In genomic region chr11:125445731-125446130, GRCh38 we compare ENCODE assay signal across 14 cellular contexts. TPM values are rescaled to one million over a fixed set of nuclear protein-coding genes. Genes with fewer than 3 reads are reported as not detected.
DNase-seq lines count a peak whose midpoint lies in the region; ATAC-seq, FAIRE-seq and TF ChIP-seq lines count a peak whose summit lies in the region.
"Had no signal": no experiment of that assay in that cellular context is flagged by ENCODE, and none has a peak within 500 bp of the region (broad histone marks: within the 10 kb centered on the region; RNA-seq: fewer than 3 reads in every experiment).

No MANE protein-coding gene starts in this region.

- in situ Hi-C loops in HepG2 (cut with HindIII; ENCODE audit: extremely low pct_ligation_motif_present, low pct_unique_long_range_greater_than_20kb): no loop called here

- H3K36me3 ChIP-seq in HepG2 (replicated peaks in 1 of 2; ENCODE audit: control insufficient read depth in 1 of 2, insufficient read depth in 2 of 2, low read length in 2 of 2) (no peaks in the 10 kb centered on the region), right lobe of liver (no peaks in the 10 kb centered on the region), sigmoid colon (peaks cover 0 to 32% (median 6%) of the 10 kb centered on the region in 4 donors)
- H3K36me3 ChIP-seq: BLaER1 had no signal

- no TSS peak for BruUV-seq in HepG2 (replicated peaks; lab: Mats Ljungman, UMichigan)

- POLR2A ChIA-PET in HepG2 (lab: Yijun Ruan, JAX): no interaction called here

- H3K4me1 ChIP-seq in HepG2 (ENCODE audit: insufficient read depth, low read length) (peaks cover 8% of the 10 kb centered on the region; the same call in 1 of the 2 replicates), right lobe of liver (no peaks in the 10 kb centered on the region), sigmoid colon (no peaks in the 10 kb centered on the region)
- H3K4me1 ChIP-seq: BLaER1 had no signal

- TF ChIP-seq POLR2A in HepG2 (IDR thresholded peaks at IDR 0.05; ENCODE audit: insufficient read depth in 1 of 2, low read depth in 2 of 2, low read length in 2 of 2) (no peak), right lobe of liver (IDR thresholded peaks at IDR 0.05) (no peak), sigmoid colon (IDR thresholded peaks at IDR 0.05) (no peak)

- H3K9me3 ChIP-seq in HepG2 (ENCODE audit: low read length): no peaks in the 10 kb centered on the region
- H3K9me3 ChIP-seq in right lobe of liver: no peaks in the 10 kb centered on the region
- no peaks in the 10 kb centered on the region for H3K9me3 ChIP-seq in sigmoid colon
- H3K9me3 ChIP-seq: BLaER1 had no signal

- H2AFZ ChIP-seq in HepG2 (ENCODE audit: low read length): no peak overlapping the region

- no peaks in the 10 kb centered on the region for H3K79me2 ChIP-seq in HepG2 (ENCODE audit: insufficient read depth, low read length)

- FAIRE-seq in HepG2 (lab: Jason Lieb, UNC): no peak
- FAIRE-seq: H54 had no signal

- TF ChIP-seq CTCF in HepG2 (CRISPR knock-in tag; IDR thresholded peaks at IDR 0.05) (no peak), right lobe of liver (IDR thresholded peaks at IDR 0.05) (no peak), sigmoid colon (IDR thresholded peaks at IDR 0.05) (no peak)

- no peak overlapping the region for H3K4me2 ChIP-seq in HepG2 (ENCODE audit: low read depth, low read length)
- H3K4me2 ChIP-seq: BLaER1 had no signal

- H3K4me3 ChIP-seq in HepG2 (replicated peaks in 1 of 3; ENCODE audit: insufficient read depth in 1 of 3, low read depth in 2 of 3, low read length in 3 of 3) (no peak overlapping the region), right lobe of liver (no peak overlapping the region), sigmoid colon (no peak overlapping the region)
- H3K4me3 ChIP-seq: BLaER1 had no signal

- WGBS in HepG2 (ENCODE audit: low lambda C conversion rate): 74% methylated on average over 11 of the region's 12 CpGs
- 74% methylated on average over 4 of the region's 12 CpGs for WGBS in right lobe of liver (ENCODE audit: insufficient coverage, low coverage, low lambda C conversion rate, missing lambda C conversion rate)
- 87 to 89% methylated on average over 12 of the region's 12 CpGs for WGBS in sigmoid colon, 2 donors

- TF ChIP-seq EP300 in HepG2 (IDR thresholded peaks at IDR 0.05; ENCODE audit: low read depth in 2 of 2, low read length in 2 of 2) (no peak), HepG2 (CRISPR knock-in tag; IDR thresholded peaks at IDR 0.05; ENCODE audit: borderline replicate concordance) (no peak), sigmoid colon (IDR thresholded peaks at IDR 0.05) (no peak)

- CTCF ChIA-PET in HepG2 (lab: Yijun Ruan, JAX; ENCODE audit: low intra/inter-chr PET ratio, low total read pairs): no interaction called here

- H3K9ac ChIP-seq in HepG2 (ENCODE audit: insufficient read depth, low read depth, low read length): no peak overlapping the region
- H3K9ac ChIP-seq: BLaER1 had no signal

- H4K20me1 ChIP-seq in HepG2 (ENCODE audit: insufficient read depth, low read length): no peaks in the 10 kb centered on the region
- H4K20me1 ChIP-seq: BLaER1 had no signal

- H3K27ac ChIP-seq in HepG2 (ENCODE audit: extremely low read length, insufficient read depth, low read length) (no peak overlapping the region), right lobe of liver (no peak overlapping the region), sigmoid colon (no peak overlapping the region)
- H3K27ac ChIP-seq: BLaER1 had no signal

- DNase-seq in HepG2 (ENCODE audit: low spot score) (no peak), right lobe of liver (no peak), left lobe of liver (ENCODE audit: low spot score) (no peak), sigmoid colon (peak; percentile 40), amygdala (lab: John Stamatoyannopoulos, UW) (no peak), RPMI8226 (no peak)
- DNase-seq: 8988T; AML-193; CD8-positive, alpha-beta memory T cell; GF-D8 had no signal

- no peak for TF ChIP-seq RAD21 in HepG2 (CRISPR knock-in tag; IDR thresholded peaks at IDR 0.05)

- ATAC-seq in HepG2: peak; percentile 35; the same call in 2 of the 3 replicates
- ATAC-seq in right lobe of liver: no peak
- peak; percentile 29 for ATAC-seq in left lobe of liver
- no peak for ATAC-seq in HG02623 (IDR thresholded peaks at IDR 0.05; ENCODE audit: unreplicated experiment)
- ATAC-seq: HCT116 had no signal

- intact Hi-C loops in HepG2 (cut with micrococcal nuclease; ENCODE audit: unreplicated experiment): no loop called here
- intact Hi-C loops in right lobe of liver (cut with DNase I): no loop called here
- intact Hi-C loops in sigmoid colon (cut with DNase I): no loop called here

- H3K27me3 ChIP-seq in HepG2 (ENCODE audit: control insufficient read depth in 1 of 2, insufficient read depth in 2 of 2, low read length in 2 of 2) (peaks cover 0 to 1% of the 10 kb centered on the region in 2 experiments; a peak in 3 of 5 replicates), right lobe of liver (no peaks in the 10 kb centered on the region), sigmoid colon (no peaks in the 10 kb centered on the region)
- H3K27me3 ChIP-seq: BLaER1 had no signal

TF ChIP-seq in HepG2, 621 proteins besides CTCF, POLR2A, EP300 and RAD21 (continues in another document):
- TF ChIP-seq ZNF792 (CRISPR knock-in tag; IDR thresholded peaks at IDR 0.05): no peak
- TF ChIP-seq ZNF7 (CRISPR knock-in tag; IDR thresholded peaks at IDR 0.05): no peak
- TF ChIP-seq REPIN1 (CRISPR knock-in tag; IDR thresholded peaks at IDR 0.05; ENCODE audit: borderline replicate concordance, low read depth): no peak
- TF ChIP-seq PRDM10 (CRISPR knock-in tag; IDR thresholded peaks at IDR 0.05; ENCODE audit: low read depth): no peak

RNA-seq across cellular contexts. Expression of gene FEZ1, which starts 50.3 kb away (rescaled TPM):
- total RNA-seq in HepG2 (2016; rRNA removed; fragmentation: Illumina TruSeq; extraction: Trizol) (not detected in 2 replicates), right lobe of liver (1 to 10 TPM; 3.4 to 5.3 (median 4.4) TPM), left lobe of liver (4.7 TPM), sigmoid colon (10 to 100 TPM; 34.9 to 64.3 (median 54.7) TPM)
- not detected in 2 replicates for total RNA-seq in HepG2 (2016; cell fraction: cytosol; rRNA removed; fragmentation: Illumina TruSeq; extraction: Trizol; ENCODE audit: low read depth)
- total RNA-seq in HepG2 (2016; cell fraction: insoluble cytoplasmic fraction; rRNA removed; fragmentation: Illumina TruSeq; extraction: Trizol): not detected in 2 replicates
- total RNA-seq in HepG2 (2016; cell fraction: membrane; rRNA removed; fragmentation: Illumina TruSeq; extraction: Trizol): not detected in 2 replicates
- total RNA-seq in HepG2 (2016; cell fraction: nucleus; rRNA removed; fragmentation: Illumina TruSeq; extraction: Trizol): not detected in 2 replicates
- polyA plus RNA-seq in HepG2 (2011; rRNA removed) (not detected in 2 replicates), sigmoid colon (10 to 100 TPM in 2 of 3 donors, 1 to 10 TPM in 1; 3.0 to 25.8 (median 10.9) TPM)
- polyA plus RNA-seq in HepG2 (2011; cell fraction: cytosol; rRNA removed): not detected in 2 replicates
- not detected in 2 replicates for polyA plus RNA-seq in HepG2 (2011; cell fraction: nucleus; rRNA removed)
- 0.33 TPM in 1 of 2 replicates, not detected in the other for polyA plus RNA-seq in HepG2 (2012)
- polyA plus RNA-seq in HepG2 (2016; cell fraction: cytosol; fragmentation: Illumina TruSeq; extraction: Trizol; ENCODE audit: low read depth): not detected in 2 replicates
- polyA plus RNA-seq in HepG2 (2016; cell fraction: insoluble cytoplasmic fraction; fragmentation: Illumina TruSeq; extraction: Trizol; ENCODE audit: low read depth): not detected in 2 replicates
- not detected in 2 replicates for polyA plus RNA-seq in HepG2 (2016; cell fraction: membrane; fragmentation: Illumina TruSeq; extraction: Trizol; ENCODE audit: low read depth)
- polyA plus RNA-seq in HepG2 (2016; cell fraction: nucleus; fragmentation: Illumina TruSeq; extraction: Trizol; ENCODE audit: insufficient read depth, low read depth): not detected in 2 replicates
- 0.44 TPM in 1 of 2 replicates, not detected in the other for polyA minus RNA-seq in HepG2 (2011; rRNA and poly(A)+ RNA removed; ENCODE audit: low replicate concordance)
- polyA minus RNA-seq in HepG2 (2011; cell fraction: cytosol; rRNA and poly(A)+ RNA removed): not detected in 2 replicates
- not detected in 2 replicates for polyA minus RNA-seq in HepG2 (2011; cell fraction: nucleus; rRNA and poly(A)+ RNA removed)

Comparison
In these comparisons a context has a peak if more than half of its experiments do, and no peak if none do; other contexts are left out.
1. ATAC-seq: peak in HepG2 (single experiment) and left lobe of liver (single experiment); none in right lobe of liver (0 of 4) and HG02623 (single experiment).